12 cellular contexts compared by ENCODE assay signal in the genomic region with DNA sequence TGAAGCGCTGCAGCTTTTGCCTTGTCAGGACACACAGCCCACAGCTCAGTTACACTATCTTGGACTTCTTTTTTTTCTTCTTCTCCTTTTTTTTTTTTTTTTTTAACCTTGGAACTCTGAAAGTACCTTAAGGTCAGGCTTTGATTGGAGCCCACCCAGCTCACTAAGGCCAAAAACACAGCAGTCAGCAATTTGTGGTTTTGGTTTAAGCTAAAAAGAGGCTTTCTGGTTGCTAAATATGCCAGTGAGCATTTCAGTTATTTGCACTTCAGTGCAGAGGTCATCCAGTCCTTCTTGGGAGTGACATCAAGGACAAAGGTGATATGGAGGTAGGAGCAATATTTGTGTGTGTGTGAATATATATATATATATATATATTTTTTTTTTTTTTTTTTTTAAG. TPM values are rescaled to one million over a fixed set of nuclear protein-coding genes. Genes with fewer than 3 reads are reported as not detected.
A peak's percentile ranks its signal among the peaks of the same experiment; 100 is the strongest.
DNase-seq lines count a peak whose midpoint lies in the region; ATAC-seq and TF ChIP-seq lines count a peak whose summit lies in the region.
"Had no signal": no experiment of that assay in that cellular context is flagged by ENCODE, and none has a peak within 500 bp of the region (broad histone marks: within the 10 kb centered on the region; RNA-seq: fewer than 3 reads in every experiment).

No MANE protein-coding gene starts in this region.

- intact Hi-C loops in activated naive CD4-positive, alpha-beta T cell treated with anti-CD3 and anti-CD28 coated beads for 36 hours (cut with micrococcal nuclease) = loop anchor here (5.0 kb wide), 1 partner anchor 35 kb away; no protein-coding TSS in a partner anchor
- intact Hi-C loops in OCI-LY7 (cut with micrococcal nuclease; ENCODE audit: unreplicated experiment) = no loop called here

- no TSS peak for BruUV-seq in OCI-LY7 (replicated peaks; lab: Mats Ljungman, UMichigan)

- H2AFZ ChIP-seq in OCI-LY7 (ENCODE audit: low read length) = no peak overlapping the region

- peak overlapping the region; percentile 48 for H3K4me2 ChIP-seq in OCI-LY7 (ENCODE audit: low read length)

- no peaks in the 10 kb centered on the region; the same call in 1 of the 2 replicates for H3K79me2 ChIP-seq in OCI-LY7 (ENCODE audit: insufficient read depth, low read depth, low read length)

- H3K27ac ChIP-seq in OCI-LY7 (ENCODE audit: low read depth, low read length, poor library complexity, severe bottlenecking) = no peak overlapping the region
- peak overlapping the region; percentile 30 for H3K27ac ChIP-seq in subcutaneous abdominal adipose tissue (ENCODE audit: low read depth, low read length)
- H3K27ac ChIP-seq in SJCRH30 = no peak overlapping the region

- no peaks in the 10 kb centered on the region for H3K36me3 Mint-ChIP-seq in activated naive CD4-positive, alpha-beta T cell treated with anti-CD3 and anti-CD28 coated beads for 36 hours (ENCODE audit: low read depth)

- no peak for DNase-seq in activated naive CD4-positive, alpha-beta T cell treated with anti-CD3 and anti-CD28 coated beads for 36 hours
- DNase-seq in activated naive CD4-positive, alpha-beta T cell treated with anti-CD3 and anti-CD28 coated beads, Interleukin-2, amount 50 U/mL, for 16 hours = no peak
- DNase-seq in OCI-LY7 (ENCODE audit: low spot score) (no peak), fibroblast of villous mesenchyme (ENCODE audit: low read depth) (peak; percentile 39), DMS79 treated with DMSO at 0.1 percent for 48 hours (lab: John Stamatoyannopoulos, UW) (no peak), SJCRH30 (no peak)
- DNase-seq: activated B cell treated with CpG ODN at 0.5 μM for 24 hours; C1 segment of cervical spinal cord; stimulated activated CD4-positive, alpha-beta T cell treated with anti-CD3 and anti-CD28 coated beads, Interleukin-12 subunit alpha, Interleukin-12 subunit beta, amount 100 ng/mL, for 4 hours; stimulated activated naive CD4-positive, alpha-beta T cell treated with Interleukin-2 at 50 U/mL for 16 hours had no signal

- H3K4me3 ChIP-seq in OCI-LY7 (ENCODE audit: low read depth, low read length, poor library complexity, severe bottlenecking) (no peak overlapping the region), fibroblast of villous mesenchyme (ENCODE audit: low read depth, low read length) (no peak overlapping the region), subcutaneous abdominal adipose tissue (ENCODE audit: low read depth in 1 of 5, low read length in 5 of 5) (peak overlapping the region in 2 of 5 donors; percentile 22 to 35), SJCRH30 (no peak overlapping the region)

- H3K36me3 ChIP-seq in OCI-LY7 (ENCODE audit: insufficient read depth, low read length) (no peaks in the 10 kb centered on the region), subcutaneous abdominal adipose tissue (ENCODE audit: control insufficient read depth in 5 of 5, insufficient read depth in 5 of 5, low read length in 5 of 5) (peaks cover 0 to 2% (median under 1%) of the 10 kb centered on the region in 5 donors), SJCRH30 (no peaks in the 10 kb centered on the region)

- H3K9me3 ChIP-seq in OCI-LY7 (ENCODE audit: low read length) = no peaks in the 10 kb centered on the region
- H3K9me3 ChIP-seq in subcutaneous abdominal adipose tissue (ENCODE audit: control insufficient read depth in 5 of 5, low read length in 5 of 5) = no peaks in the 10 kb centered on the region
- no peaks in the 10 kb centered on the region for H3K9me3 ChIP-seq in SJCRH30 (replicated peaks)

- H4K20me1 ChIP-seq in OCI-LY7 (ENCODE audit: insufficient read depth, low read length) = no peaks in the 10 kb centered on the region

- no peak for ATAC-seq in HG02571 (IDR thresholded peaks at IDR 0.05; ENCODE audit: unreplicated experiment)

- peak overlapping the region in 3 of 5 donors; percentile 30 to 60 (median 31) for H3K9ac ChIP-seq in subcutaneous abdominal adipose tissue (ENCODE audit: low read length in 5 of 5)

- peak overlapping the region; percentile 16 for H3K27ac Mint-ChIP-seq in activated naive CD4-positive, alpha-beta T cell treated with anti-CD3 and anti-CD28 coated beads for 36 hours
- H3K27ac Mint-ChIP-seq: activated B cell treated with CpG ODN at 0.5 μM for 24 hours had no signal

- H3K4me1 ChIP-seq in OCI-LY7 (ENCODE audit: insufficient read depth, low read length, poor library complexity, severe bottlenecking) (peaks cover 21% of the 10 kb centered on the region), subcutaneous abdominal adipose tissue (ENCODE audit: control insufficient read depth in 5 of 5, insufficient read depth in 5 of 5, low read length in 5 of 5) (peaks cover 6 to 31% (median 25%) of the 10 kb centered on the region in 5 donors), SJCRH30 (peaks cover 4% of the 10 kb centered on the region; the same call in 1 of the 2 replicates)

- peaks cover 29% of the 10 kb centered on the region for H3K4me1 Mint-ChIP-seq in activated naive CD4-positive, alpha-beta T cell treated with anti-CD3 and anti-CD28 coated beads for 36 hours (ENCODE audit: low read depth)

- no peaks in the 10 kb centered on the region for H3K27me3 ChIP-seq in subcutaneous abdominal adipose tissue (ENCODE audit: control insufficient read depth in 5 of 5, insufficient read depth in 4 of 5, low read length in 5 of 5)
- H3K27me3 ChIP-seq in SJCRH30 = no peaks in the 10 kb centered on the region

- no peaks in the 10 kb centered on the region for H3K27me3 Mint-ChIP-seq in activated naive CD4-positive, alpha-beta T cell treated with anti-CD3 and anti-CD28 coated beads for 36 hours (ENCODE audit: low read depth)
- H3K27me3 Mint-ChIP-seq: activated B cell treated with CpG ODN at 0.5 μM for 24 hours had no signal

- H3K9me2 ChIP-seq in OCI-LY7 (ENCODE audit: insufficient read depth, low read length) = no peaks in the 10 kb centered on the region

- POLR2A ChIA-PET in OCI-LY7 (lab: Charles Lee) = interaction anchor here (0.6 to 2.3 kb wide), 6 partner anchors 12 to 51 kb away, joined by 3 to 7 read pairs (median 4); no protein-coding TSS in a partner anchor

- CTCF ChIA-PET in activated naive CD4-positive, alpha-beta T cell treated with anti-CD3 and anti-CD28 coated beads for 36 hours (lab: Charles Lee) = interaction anchor here (0.5 to 2.7 kb wide), 4 partner anchors 22 to 193 kb away, joined by 3 to 9 read pairs (median 3); a partner anchor contains a TSS
- CTCF ChIA-PET in OCI-LY7 (lab: Charles Lee; ENCODE audit: unreplicated experiment) = interaction anchor here (0.8 kb wide), 1 partner anchor 23 kb away, joined by 3 read pairs; no protein-coding TSS in a partner anchor

- TF ChIP-seq CTCF in OCI-LY7 (conservative IDR thresholded peaks at IDR 0.05; ENCODE audit: low read length) (no peak), fibroblast of villous mesenchyme (IDR thresholded peaks at IDR 0.05; ENCODE audit: insufficient read depth, low read depth, low read length) (no peak)

- H3K4me3 Mint-ChIP-seq in activated naive CD4-positive, alpha-beta T cell treated with anti-CD3 and anti-CD28 coated beads for 36 hours = peak overlapping the region; percentile 27

- H3K9me3 Mint-ChIP-seq in activated naive CD4-positive, alpha-beta T cell treated with anti-CD3 and anti-CD28 coated beads for 36 hours = no peaks in the 10 kb centered on the region
- H3K9me3 Mint-ChIP-seq: activated B cell treated with CpG ODN at 0.5 μM for 24 hours had no signal

RNA-seq across cellular contexts. Expression of a gene that starts 1.7 kb away (rescaled TPM):
- total RNA-seq in activated naive CD4-positive, alpha-beta T cell treated with anti-CD3 and anti-CD28 coated beads for 36 hours = 10 to 100 TPM; 12.9 to 16.2 TPM
- total RNA-seq in OCI-LY7 (2014; rRNA removed; shearing (Covaris generic)) = 20.9 and 21.3 TPM in 2 replicates
- total RNA-seq in OCI-LY7 (2022) = 19.1 and 20.1 TPM in 2 replicates
- 14.5 and 20.7 TPM in 2 replicates for total RNA-seq in fibroblast of villous mesenchyme
- 6.8 and 7.0 TPM in 2 replicates for total RNA-seq in SJCRH30 (2014; rRNA removed; shearing (Covaris generic))

RNA-seq across cellular contexts. Expression of a gene that starts 21.7 kb away (rescaled TPM):
- total RNA-seq in activated naive CD4-positive, alpha-beta T cell treated with anti-CD3 and anti-CD28 coated beads for 36 hours = 10 to 100 TPM; 96.1 to 99.1 TPM
- 121 and 124 TPM in 2 replicates for total RNA-seq in OCI-LY7 (2014; rRNA removed; shearing (Covaris generic))
- 113 and 131 TPM in 2 replicates for total RNA-seq in OCI-LY7 (2022)
- 69.6 and 87.2 TPM in 2 replicates for total RNA-seq in fibroblast of villous mesenchyme
- 86.5 and 100 TPM in 2 replicates for total RNA-seq in SJCRH30 (2014; rRNA removed; shearing (Covaris generic))

RNA-seq across cellular contexts. Expression of a gene that starts 49.3 kb away (rescaled TPM):
- total RNA-seq in activated naive CD4-positive, alpha-beta T cell treated with anti-CD3 and anti-CD28 coated beads for 36 hours = 10 to 100 TPM; 18.5 to 21.7 TPM
- 13.8 and 16.0 TPM in 2 replicates for total RNA-seq in OCI-LY7 (2014; rRNA removed; shearing (Covaris generic))
- total RNA-seq in OCI-LY7 (2022) (19.6 and 22.4 TPM in 2 replicates), fibroblast of villous mesenchyme (47.0 and 47.9 TPM in 2 replicates)
- total RNA-seq in SJCRH30 (2014; rRNA removed; shearing (Covaris generic)) = 45.0 and 46.5 TPM in 2 replicates
